ENCODE assay signal across 18 cellular contexts in genomic region chr1:6035719-6036118, GRCh38. TPM values are rescaled to one million over a fixed set of nuclear protein-coding genes. Genes with fewer than 3 reads are reported as not detected.
A peak's percentile ranks its signal among the peaks of the same experiment; 100 is the strongest.
DNase-seq lines count a peak whose midpoint lies in the region; ATAC-seq and TF ChIP-seq lines count a peak whose summit lies in the region.
"Had no signal": no experiment of that assay in that cellular context is flagged by ENCODE, and none has a peak within 500 bp of the region (broad histone marks: within the 10 kb centered on the region; RNA-seq: fewer than 3 reads in every experiment).

No MANE protein-coding gene starts in this region.

- H3K4me1 ChIP-seq in heart right ventricle (peaks cover 0 to 18% (median 0%) of the 10 kb centered on the region in 9 donors), ovary (ENCODE audit: insufficient read depth) (no peaks in the 10 kb centered on the region)
- peaks cover 29% of the 10 kb centered on the region for H3K4me1 ChIP-seq in effector memory CD4-positive, alpha-beta T cell (ENCODE audit: control insufficient read depth, insufficient read depth, low read length, poor library complexity, severe bottlenecking)

- DNase-seq in Right ventricle myocardium inferior (ENCODE audit: missing footprints) = peak; percentile 37
- no peak for DNase-seq in heart right ventricle
- peak; percentile 17 for DNase-seq in NCI-H69 (lab: John Stamatoyannopoulos, UW)
- no peak for DNase-seq in effector memory CD8-positive, alpha-beta T cell
- no peak for DNase-seq in effector memory CD4-positive, alpha-beta T cell
- DNase-seq in DMS114 treated with DMSO at 0.1 percent for 48 hours (lab: John Stamatoyannopoulos, UW; ENCODE audit: unreplicated experiment) = no peak
- no peak for DNase-seq in ovary
- DNase-seq: HCEC 1CT, left lung, NCI-H1694, NCI-H524 treated with DMSO at 0.1 percent for 48 hours, retina, RPMI8226, T-helper 9 cell, upper lobe of left lung had no signal

- H3K9me3 ChIP-seq in heart right ventricle (no peaks in the 10 kb centered on the region), ovary (no peaks in the 10 kb centered on the region)
- H3K9me3 ChIP-seq in effector memory CD4-positive, alpha-beta T cell (ENCODE audit: control insufficient read depth, low read length) = no peaks in the 10 kb centered on the region
- H3K9me3 ChIP-seq: left lung, upper lobe of left lung had no signal

- no peaks in the 10 kb centered on the region for H3K9me3 Mint-ChIP-seq in effector memory CD8-positive, alpha-beta T cell

- H3K27ac ChIP-seq in heart right ventricle (no peak overlapping the region), ovary (no peak overlapping the region)
- no peak overlapping the region for H3K27ac ChIP-seq in effector memory CD4-positive, alpha-beta T cell (ENCODE audit: insufficient read depth, low read length, poor library complexity, severe bottlenecking)
- H3K27ac ChIP-seq: epithelial cell of prostate, HL-60, left lung, upper lobe of left lung had no signal

- H3K4me3 ChIP-seq in heart right ventricle (no peak overlapping the region), ovary (no peak overlapping the region)
- no peak overlapping the region for H3K4me3 ChIP-seq in effector memory CD4-positive, alpha-beta T cell (ENCODE audit: insufficient read depth, low read depth, low read length, poor library complexity, severe bottlenecking)
- H3K4me3 ChIP-seq: left lung, upper lobe of left lung had no signal

- H3K4me3 Mint-ChIP-seq in effector memory CD8-positive, alpha-beta T cell = peak overlapping the region; percentile 60 to 67

- no peaks in the 10 kb centered on the region for H3K27me3 Mint-ChIP-seq in effector memory CD8-positive, alpha-beta T cell

- intact Hi-C loops in Right ventricle myocardium inferior (cut with DNase I) = no loop called here
- intact Hi-C loops in heart right ventricle (cut with DNase I) = no loop called here
- intact Hi-C loops in ovary (cut with DNase I) = no loop called here

- 65 to 73% methylated on average over 12 of the region's 12 CpGs for WGBS in heart right ventricle, 2 donors
- WGBS in ovary, 3 donors = 56 to 65% (median 63%) methylated on average over 12 of the region's 12 CpGs

- TF ChIP-seq EP300 in ovary (IDR thresholded peaks at IDR 0.05) = no peak

- H3K36me3 ChIP-seq in heart right ventricle = peaks cover 0 to 23% (median 0%) of the 10 kb centered on the region in 9 donors
- peaks cover 37% of the 10 kb centered on the region for H3K36me3 ChIP-seq in effector memory CD4-positive, alpha-beta T cell (ENCODE audit: control insufficient read depth, insufficient read depth, low read length)
- H3K36me3 ChIP-seq in ovary = no peaks in the 10 kb centered on the region

- H3K36me3 Mint-ChIP-seq in effector memory CD8-positive, alpha-beta T cell (ENCODE audit: insufficient read depth) = peaks cover 30% of the 10 kb centered on the region

- TF ChIP-seq CTCF in heart right ventricle (IDR thresholded peaks at IDR 0.05) (no peak), ovary (IDR thresholded peaks at IDR 0.05) (no peak)

- ATAC-seq in Right ventricle myocardium inferior (no peak), heart right ventricle (no peak), GM18909 (IDR thresholded peaks at IDR 0.05; ENCODE audit: poor library complexity, unreplicated experiment) (no peak)
- no peak for ATAC-seq in effector memory CD8-positive, alpha-beta T cell (replicated peaks)
- ATAC-seq: left lung had no signal

- H3K27me3 ChIP-seq in heart right ventricle = no peaks in the 10 kb centered on the region
- no peaks in the 10 kb centered on the region for H3K27me3 ChIP-seq in effector memory CD4-positive, alpha-beta T cell (replicated peaks; ENCODE audit: control insufficient read depth, insufficient read depth, low read length, poor library complexity, severe bottlenecking)
- H3K27me3 ChIP-seq in ovary = no peaks in the 10 kb centered on the region
- H3K27me3 ChIP-seq: left lung, upper lobe of left lung had no signal

- H3K27ac Mint-ChIP-seq in effector memory CD8-positive, alpha-beta T cell = peak overlapping the region; percentile 72 to 94

- peaks cover 65 to 68% of the 10 kb centered on the region in 2 donors for H3K4me1 Mint-ChIP-seq in effector memory CD8-positive, alpha-beta T cell (ENCODE audit: low read depth in 2 of 2)

- TF ChIP-seq POLR2A in ovary (IDR thresholded peaks at IDR 0.05) = no peak

RNA-seq across cellular contexts. Expression of gene KCNAB2, which starts 10.0 kb away (rescaled TPM):
- total RNA-seq in Right ventricle myocardium inferior = 21.0 TPM
- total RNA-seq in heart right ventricle = 10 to 100 TPM; 16.5 to 41.5 (median 22.2) TPM
- polyA plus RNA-seq in heart right ventricle = 10 to 100 TPM in 1 of 2 donors, 1 to 10 TPM in 1; 4.7 to 15.1 TPM
- total RNA-seq in ovary = 10 to 100 TPM in 2 of 7 donors, 1 to 10 TPM in 5; 2.9 to 18.3 (median 8.0) TPM
- polyA plus RNA-seq in ovary = 1 to 10 TPM; 5.4 to 6.3 TPM

RNA-seq across cellular contexts. Expression of gene NPHP4, which starts 43.5 kb away (rescaled TPM):
- total RNA-seq in Right ventricle myocardium inferior (4.8 TPM), heart right ventricle (1 to 10 TPM; 2.4 to 5.7 (median 3.3) TPM), ovary (10 to 100 TPM in 6 of 7 donors, 1 to 10 TPM in 1; 7.9 to 20.8 (median 11.0) TPM)
- polyA plus RNA-seq in heart right ventricle (1 to 10 TPM; 2.4 to 3.8 TPM), ovary (1 to 10 TPM; 1.5 to 5.7 TPM)

Comparison
In these comparisons a context has a peak if more than half of its experiments do, and no peak if none do; other contexts are left out.
1. DNase-seq: peak in Right ventricle myocardium inferior (single experiment) and NCI-H69 (single experiment); none in heart right ventricle (0 of 2), effector memory CD8-positive, alpha-beta T cell (0 of 3), effector memory CD4-positive, alpha-beta T cell (0 of 3), DMS114 treated with DMSO at 0.1 percent for 48 hours (single experiment) and ovary (0 of 5).